3 cellular contexts compared by ENCODE assay signal in the genomic region with DNA sequence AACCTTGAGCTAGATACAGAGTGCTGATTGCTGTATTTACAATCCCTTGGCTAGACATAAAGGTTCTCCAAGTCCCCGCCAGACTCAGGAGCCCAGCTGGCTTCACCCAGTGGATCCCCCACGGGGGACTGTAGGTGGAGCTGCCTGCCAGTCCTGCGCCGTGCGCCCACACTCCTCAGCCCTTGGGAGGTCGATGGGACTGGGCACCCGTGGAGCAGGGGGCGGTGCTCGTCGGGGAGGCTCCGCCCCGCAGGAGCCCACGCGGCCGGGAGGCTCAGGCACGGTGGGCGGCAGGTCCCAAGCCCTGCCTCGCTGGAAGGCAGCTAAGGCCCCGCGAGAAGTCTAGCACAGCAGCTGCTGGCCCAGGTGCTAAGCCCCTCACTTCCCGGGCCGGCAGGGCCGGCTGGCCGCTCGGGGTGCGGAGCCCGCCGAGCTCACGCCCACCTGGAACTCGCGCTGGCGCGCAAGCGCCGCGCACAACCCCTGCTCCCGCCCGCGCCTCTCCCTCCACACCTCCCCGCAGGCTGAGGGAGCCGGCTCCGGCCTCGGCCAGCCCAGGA. TPM values are rescaled to one million over a fixed set of nuclear protein-coding genes. Genes with fewer than 3 reads are reported as not detected.
"Had no signal": no experiment of that assay in that cellular context is flagged by ENCODE, and none has a peak within 500 bp of the region (broad histone marks: within the 10 kb centered on the region; RNA-seq: fewer than 3 reads in every experiment).

No MANE protein-coding gene starts in this region.

RNA-seq across cellular contexts. Expression of a gene that starts 30.0 kb away (rescaled TPM):
- total RNA-seq: HFFc6, HT1080, IMR-90 had no signal
- polyA plus RNA-seq: IMR-90 had no signal
